Comparison of ENCODE assay signal across 19 cellular contexts in genomic region chr17:444879-445454, GRCh38.
"Had no signal": no experiment of that assay in that cellular context is flagged by ENCODE, and none has a peak within 500 bp of the region (broad histone marks: within the 10 kb centered on the region; RNA-seq: fewer than 3 reads in every experiment).

No MANE protein-coding gene starts in this region.

- H3K4me1 Mint-ChIP-seq: activated B cell treated with CpG ODN at 0.5 μM for 24 hours had no signal

- H3K27ac Mint-ChIP-seq: activated B cell treated with CpG ODN at 0.5 μM for 24 hours; activated CD8-positive, alpha-beta memory T cell treated with anti-CD3 and anti-CD28 coated beads, Interleukin-2, amount 10 ng/mL, durations not matched to agents 7 days and 5 days; stimulated activated effector memory CD8-positive, alpha-beta T cell treated with anti-CD3 and anti-CD28 coated beads, Interleukin-12 subunit alpha, Interleukin-12 subunit beta, amount 100 ng/mL, for 72 hours had no signal

- ATAC-seq: activated CD8-positive, alpha-beta memory T cell treated with anti-CD3 and anti-CD28 coated beads, Interleukin-2, amount 10 ng/mL, durations not matched to agents 7 days and 5 days; body of pancreas; gastroesophageal sphincter; heart left ventricle; left lung; sciatic nerve; SK-N-SH treated with all-trans-retinoic acid at 6 μM for 48 hours; stimulated activated effector memory CD8-positive, alpha-beta T cell treated with anti-CD3 and anti-CD28 coated beads, Interleukin-12 subunit alpha, Interleukin-12 subunit beta, amount 100 ng/mL, for 72 hours; T-cell had no signal

- H3K9me3 Mint-ChIP-seq: activated B cell treated with CpG ODN at 0.5 μM for 24 hours; stimulated activated effector memory CD8-positive, alpha-beta T cell treated with anti-CD3 and anti-CD28 coated beads, Interleukin-12 subunit alpha, Interleukin-12 subunit beta, amount 100 ng/mL, for 72 hours; T-cell had no signal

- H3K27me3 Mint-ChIP-seq: activated CD8-positive, alpha-beta memory T cell treated with anti-CD3 and anti-CD28 coated beads, Interleukin-2, amount 10 ng/mL, durations not matched to agents 7 days and 5 days; T-cell had no signal

- H3K4me3 Mint-ChIP-seq: activated B cell treated with CpG ODN at 0.5 μM for 24 hours; activated CD8-positive, alpha-beta memory T cell treated with anti-CD3 and anti-CD28 coated beads, Interleukin-2, amount 10 ng/mL, durations not matched to agents 7 days and 5 days; stimulated activated effector memory CD8-positive, alpha-beta T cell treated with anti-CD3 and anti-CD28 coated beads, Interleukin-12 subunit alpha, Interleukin-12 subunit beta, amount 100 ng/mL, for 72 hours; T-cell had no signal

- DNase-seq: activated B cell treated with CpG ODN at 0.5 μM for 24 hours; activated CD8-positive, alpha-beta memory T cell treated with anti-CD3 and anti-CD28 coated beads, Interleukin-2, amount 10 ng/mL, durations not matched to agents 7 days and 5 days; activated T-cell treated with anti-CD3 and anti-CD28 coated beads, Interleukin-2, amount 50 U/mL, for 1 hour; body of pancreas; dermis blood vessel endothelial cell; effector memory CD4-positive, alpha-beta T cell; heart left ventricle; left lung; mammary epithelial cell; midbrain; ovary; SIG-M5; stimulated activated CD4-positive, alpha-beta T cell treated with anti-CD3 and anti-CD28 coated beads, Interleukin-4, amount 100 ng/mL, for 24 hours; T-cell; upper lobe of left lung had no signal
